ENCODE assay signal across 25 cellular contexts in the genomic region with DNA sequence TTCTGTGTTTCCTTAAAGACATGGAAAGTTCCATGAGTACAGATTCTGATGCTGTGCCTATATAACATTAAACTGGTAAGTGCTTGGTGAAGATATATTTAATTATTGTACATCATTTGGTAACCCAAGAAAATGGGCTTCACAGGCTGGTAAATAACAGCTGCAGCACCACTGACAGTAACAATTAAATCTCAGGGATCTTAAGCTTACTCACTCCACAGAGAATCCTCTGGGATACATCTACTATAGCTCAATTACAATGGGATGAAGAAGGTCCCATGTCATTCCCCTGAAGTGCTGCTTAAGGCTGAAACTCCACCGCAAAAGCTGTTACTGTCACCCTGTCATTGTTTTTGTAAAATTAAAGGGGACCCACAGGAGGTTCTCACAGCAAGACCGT.
"Had no signal": no experiment of that assay in that cellular context is flagged by ENCODE, and none has a peak within 500 bp of the region (broad histone marks: within the 10 kb centered on the region; RNA-seq: fewer than 3 reads in every experiment).

No MANE protein-coding gene starts in this region.

- H3K4me1 ChIP-seq: colonic mucosa, left lung, lower lobe of right lung had no signal

- H3K4me1 Mint-ChIP-seq: endodermal cell, naive B cell had no signal

- DNase-seq: colonic mucosa; cortex of kidney; effector CD8-positive, alpha-beta T cell; effector memory CD8-positive, alpha-beta T cell; endodermal cell; erythroblast; esophagus squamous epithelium; foreskin fibroblast; foreskin melanocyte; gastrocnemius medialis; glutamatergic neuron; head of caudate nucleus; heart right ventricle; hippocampal formation; left cardiac atrium; left lung; left ventricle myocardium superior; lower lobe of right lung; mesenchymal stem cell; mucosa of descending colon; naive B cell had no signal

- H3K4me3 Mint-ChIP-seq: dendritic cell treated with granulocyte-macrophage colony-stimulating factor and Interleukin-4, amounts not matched to agents 40 ng/mL and 50 ng/mL, for 4 days; effector memory CD8-positive, alpha-beta T cell; endodermal cell; mesothelial cell of epicardium; naive B cell had no signal

- H3K9me3 ChIP-seq: colonic mucosa, esophagus squamous epithelium, gastrocnemius medialis, heart right ventricle, left lung, lower lobe of right lung, mucosa of descending colon had no signal

- H3K27me3 Mint-ChIP-seq: dendritic cell treated with granulocyte-macrophage colony-stimulating factor and Interleukin-4, amounts not matched to agents 40 ng/mL and 50 ng/mL, for 4 days had no signal

- ATAC-seq: effector memory CD8-positive, alpha-beta T cell; esophagus mucosa; gastrocnemius medialis; heart right ventricle; left cardiac atrium; left lung; left ventricle myocardium superior; lower lobe of right lung; mucosa of descending colon had no signal

- H3K36me3 Mint-ChIP-seq: mesothelial cell of epicardium, naive B cell had no signal

- H3K9me3 Mint-ChIP-seq: dendritic cell treated with granulocyte-macrophage colony-stimulating factor and Interleukin-4, amounts not matched to agents 40 ng/mL and 50 ng/mL, for 4 days; effector memory CD8-positive, alpha-beta T cell; endodermal cell had no signal

- H3K27ac Mint-ChIP-seq: dendritic cell treated with granulocyte-macrophage colony-stimulating factor and Interleukin-4, amounts not matched to agents 40 ng/mL and 50 ng/mL, for 4 days; effector memory CD8-positive, alpha-beta T cell; endodermal cell; mesothelial cell of epicardium; naive B cell had no signal

- H3K27me3 ChIP-seq: colonic mucosa, esophagus squamous epithelium, gastrocnemius medialis, heart right ventricle, left lung had no signal

- H3K36me3 ChIP-seq: colonic mucosa, esophagus squamous epithelium, gastrocnemius medialis, heart right ventricle, left lung, lower lobe of right lung had no signal

- H3K4me3 ChIP-seq: colonic mucosa, esophagus squamous epithelium, gastrocnemius medialis, heart right ventricle, left lung, lower lobe of right lung, mucosa of descending colon had no signal

- H3K27ac ChIP-seq: colonic mucosa, epithelial cell of prostate, esophagus squamous epithelium, gastrocnemius medialis, heart right ventricle, left lung, lower lobe of right lung had no signal
